1 cellular context compared by ENCODE assay signal in the genomic region with DNA sequence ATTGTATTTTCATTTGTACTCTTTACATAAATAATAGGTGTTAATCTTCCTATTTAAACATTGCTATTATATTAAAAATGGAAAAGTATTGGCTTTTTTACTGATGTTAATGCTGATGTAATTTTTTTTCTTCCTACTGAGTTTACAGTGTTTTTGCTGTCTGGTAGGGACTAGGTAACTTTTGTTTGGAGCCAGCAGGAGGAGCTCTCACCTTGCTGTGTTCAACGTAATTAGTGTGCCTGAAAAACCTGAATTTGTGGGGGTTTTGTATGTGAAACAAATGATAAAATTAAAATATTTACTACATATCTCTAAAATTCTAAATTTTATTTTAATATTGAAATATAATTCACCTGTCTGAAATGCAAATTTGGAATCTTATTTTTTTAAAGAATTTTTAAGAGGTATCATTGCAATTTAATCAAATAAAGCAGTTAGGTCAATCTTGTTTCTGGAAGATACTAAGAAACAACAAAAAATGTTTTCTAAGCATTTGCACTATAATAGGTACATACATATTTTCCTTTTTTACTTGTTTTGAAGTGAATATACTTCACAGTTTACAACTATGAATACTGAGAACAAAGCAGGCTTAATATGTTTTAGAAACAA.
TF ChIP-seq lines count a peak whose summit lies in the region.

No MANE protein-coding gene starts in this region.

TF ChIP-seq in A549, 52 proteins besides CTCF, POLR2A, EP300 and RAD21:
- TF ChIP-seq SMC3 (IDR thresholded peaks at IDR 0.05) (peak; percentile 69), RCOR1 (IDR thresholded peaks at IDR 0.05; ENCODE audit: low read depth, low read length) (no peak)
TF ChIP-seq in A549: peak in this region for 1.
